Comparison of ENCODE assay signal across 37 cellular contexts in genomic region chr4:98712607-98713006, GRCh38. TPM values are rescaled to one million over a fixed set of nuclear protein-coding genes. Genes with fewer than 3 reads are reported as not detected.
DNase-seq lines count a peak whose midpoint lies in the region; ATAC-seq, FAIRE-seq and TF ChIP-seq lines count a peak whose summit lies in the region.
"Had no signal": no experiment of that assay in that cellular context is flagged by ENCODE, and none has a peak within 500 bp of the region (broad histone marks: within the 10 kb centered on the region; RNA-seq: fewer than 3 reads in every experiment).

No MANE protein-coding gene starts in this region.

- DNase-seq in SK-N-DZ (ENCODE audit: low spot score): peak; percentile 82
- no peak for DNase-seq in SK-N-SH
- DNase-seq in astrocyte (ENCODE audit: low read depth): no peak
- no peak for DNase-seq in GM19239 (ENCODE audit: insufficient read length, low spot score)
- no peak for DNase-seq in endodermal cell
- no peak for DNase-seq in epidermal melanocyte (ENCODE audit: insufficient read length, low spot score)
- DNase-seq in cardiac septum (ENCODE audit: low spot score): no peak
- DNase-seq: 8988T; ACHN; AML-193; BE2C; C1 segment of cervical spinal cord; Caco-2; Calu3; CD4-positive, alpha-beta memory T cell; CD4-positive, alpha-beta T cell; CD4-positive, CD25-positive, alpha-beta regulatory T cell; CD8-positive, alpha-beta memory T cell; CD8-positive, alpha-beta T cell; COR-L47; DMS 273 treated with DMSO at 0.1 percent for 48 hours; DMS153; DMS53; DMS79; DMS79 treated with DMSO at 0.1 percent for 48 hours; DND-41; EL had no signal

- H3K4me2 ChIP-seq in SK-N-SH (peak overlapping the region; percentile 10; the same call in 1 of the 2 replicates), astrocyte (ENCODE audit: low read length) (no peak overlapping the region)
- H3K4me2 ChIP-seq: A549; BLaER1; BLaER1 treated with 17β-estradiol and CSF1 and Interleukin-3, amounts not matched to agents 10 nM and 100 nM had no signal

- TF ChIP-seq CTCF in SK-N-SH (IDR thresholded peaks at IDR 0.05) (no peak), astrocyte (IDR thresholded peaks at IDR 0.05; ENCODE audit: insufficient read depth, low read depth, low read length) (no peak), endodermal cell (conservative IDR thresholded peaks at IDR 0.05) (no peak)

- intact Hi-C loops in cardiac septum (cut with DNase I): no loop called here

- H3K4me1 ChIP-seq in SK-N-SH (ENCODE audit: control insufficient read depth in 1 of 2, insufficient read depth in 2 of 2, low read depth in 1 of 2, low read length in 1 of 2) (no peaks in the 10 kb centered on the region; a peak in 2 of 4 replicates), astrocyte (ENCODE audit: insufficient read depth, low read length) (peaks cover 4% of the 10 kb centered on the region), endodermal cell (ENCODE audit: control insufficient read depth, insufficient read depth, low read length) (no peaks in the 10 kb centered on the region)
- H3K4me1 ChIP-seq: A549; BE2C; BLaER1; BLaER1 treated with 17β-estradiol and CSF1 and Interleukin-3, amounts not matched to agents 10 nM and 100 nM had no signal

- TF ChIP-seq RAD21 in SK-N-SH (IDR thresholded peaks at IDR 0.05; ENCODE audit: low read length): no peak

- H3F3A ChIP-seq in SK-N-SH (replicated peaks; ENCODE audit: insufficient read depth): peaks cover 4% of the 10 kb centered on the region

- no peaks in the 10 kb centered on the region for H3K36me3 ChIP-seq in SK-N-SH (replicated peaks in 1 of 2; ENCODE audit: control insufficient read depth in 1 of 2, insufficient read depth in 2 of 2, low read length in 1 of 2)
- no peaks in the 10 kb centered on the region for H3K36me3 ChIP-seq in astrocyte (ENCODE audit: insufficient read depth, low read length)
- no peaks in the 10 kb centered on the region for H3K36me3 ChIP-seq in endodermal cell (ENCODE audit: control insufficient read depth, insufficient read depth, low read length)
- H3K36me3 ChIP-seq: BE2C; BLaER1; BLaER1 treated with 17β-estradiol and CSF1 and Interleukin-3, amounts not matched to agents 10 nM and 100 nM had no signal

- H4K20me1 ChIP-seq in SK-N-SH (ENCODE audit: insufficient read depth): no peaks in the 10 kb centered on the region
- H4K20me1 ChIP-seq in astrocyte (ENCODE audit: insufficient read depth, low read length): no peaks in the 10 kb centered on the region
- H4K20me1 ChIP-seq: BLaER1; BLaER1 treated with 17β-estradiol and CSF1 and Interleukin-3, amounts not matched to agents 10 nM and 100 nM had no signal

- H3K79me2 ChIP-seq in SK-N-SH (ENCODE audit: insufficient read depth) (no peaks in the 10 kb centered on the region), astrocyte (ENCODE audit: insufficient read depth, low read length) (no peaks in the 10 kb centered on the region)

- H3K4me1 Mint-ChIP-seq in astrocyte (ENCODE audit: low read depth, unreplicated experiment) (peaks cover 6% of the 10 kb centered on the region), endodermal cell (no peaks in the 10 kb centered on the region)
- H3K4me1 Mint-ChIP-seq: B cell, CD14-positive monocyte had no signal

- H3K36me3 Mint-ChIP-seq in astrocyte (ENCODE audit: low read depth, unreplicated experiment) (no peaks in the 10 kb centered on the region), endodermal cell (ENCODE audit: low read depth) (no peaks in the 10 kb centered on the region)
- H3K36me3 Mint-ChIP-seq: CD14-positive monocyte; CD4-positive, alpha-beta memory T cell; CD4-positive, CD25-positive, alpha-beta regulatory T cell had no signal

- no peak for FAIRE-seq in astrocyte (lab: Jason Lieb, UNC)
- FAIRE-seq in GM19239 (lab: Jason Lieb, UNC): no peak
- FAIRE-seq: A204.1, A549, D721Med had no signal

- POLR2A ChIA-PET in SK-N-SH (lab: Yijun Ruan, JAX): no interaction called here

- H3K27ac Mint-ChIP-seq in astrocyte (ENCODE audit: unreplicated experiment): peak overlapping the region; percentile 58
- no peak overlapping the region for H3K27ac Mint-ChIP-seq in endodermal cell
- H3K27ac Mint-ChIP-seq: B cell; CD14-positive monocyte; CD4-positive, alpha-beta memory T cell; CD4-positive, alpha-beta T cell; CD4-positive, CD25-positive, alpha-beta regulatory T cell; CD8-positive, alpha-beta memory T cell; CD8-positive, alpha-beta T cell had no signal

- H3K9me2 ChIP-seq in SK-N-SH: no peaks in the 10 kb centered on the region

- peak; percentile 70 to 73 for TF ChIP-seq EP300 in SK-N-SH (IDR thresholded peaks at IDR 0.05; ENCODE audit: borderline replicate concordance in 1 of 2, low read depth in 1 of 2, low read length in 1 of 2)

- H3K4me3 Mint-ChIP-seq in astrocyte (ENCODE audit: unreplicated experiment) (no peak overlapping the region), endodermal cell (no peak overlapping the region)
- H3K4me3 Mint-ChIP-seq: B cell; CD14-positive monocyte; CD4-positive, alpha-beta memory T cell; CD4-positive, alpha-beta T cell; CD4-positive, CD25-positive, alpha-beta regulatory T cell; CD8-positive, alpha-beta memory T cell; CD8-positive, alpha-beta T cell had no signal

- ATAC-seq in SK-N-SH treated with all-trans-retinoic acid at 6 μM for 48 hours: peak; percentile 92
- ATAC-seq: A549; CD8-positive, alpha-beta T cell had no signal

- WGBS in SK-N-SH (ENCODE audit: low lambda C conversion rate): 15% methylated on average over 2 of the region's 2 CpGs
- WGBS in endodermal cell (ENCODE audit: insufficient coverage in 1 of 2, insufficient read length in 1 of 2), 2 experiments: 91 to 100% methylated on average over 2 of the region's 2 CpGs

- peaks cover 2% of the 10 kb centered on the region for H3K9me3 Mint-ChIP-seq in astrocyte (ENCODE audit: unreplicated experiment)
- H3K9me3 Mint-ChIP-seq in endodermal cell: peaks cover 3% of the 10 kb centered on the region
- H3K9me3 Mint-ChIP-seq: CD4-positive, alpha-beta T cell had no signal

- CTCF ChIA-PET in SK-N-SH (lab: Yijun Ruan, JAX): interaction anchor here (0.9 to 1.5 kb wide), 4 partner anchors 9 to 54 kb away, joined by 3 to 6 read pairs (median 4); partner anchors contain the start of gene TSPAN5

- no peak overlapping the region for H3K9ac ChIP-seq in SK-N-SH
- no peak overlapping the region for H3K9ac ChIP-seq in astrocyte (ENCODE audit: low read length)
- H3K9ac ChIP-seq in endodermal cell (ENCODE audit: extremely low read depth, low read length, poor library complexity, severe bottlenecking): no peak overlapping the region
- H3K9ac ChIP-seq: BLaER1; BLaER1 treated with 17β-estradiol and CSF1 and Interleukin-3, amounts not matched to agents 10 nM and 100 nM had no signal

- H3K9me3 ChIP-seq in SK-N-SH (peaks cover 6% of the 10 kb centered on the region; the same call in 1 of the 2 replicates), astrocyte (ENCODE audit: insufficient read depth, low read depth, low read length) (no peaks in the 10 kb centered on the region), endodermal cell (ENCODE audit: control insufficient read depth, low read length) (no peaks in the 10 kb centered on the region)
- H3K9me3 ChIP-seq: A549; BE2C; BLaER1; BLaER1 treated with 17β-estradiol and CSF1 and Interleukin-3, amounts not matched to agents 10 nM and 100 nM had no signal

- no peak overlapping the region; the same call in 1 of the 2 replicates for H2AFZ ChIP-seq in SK-N-SH (ENCODE audit: low read depth)
- no peak overlapping the region for H2AFZ ChIP-seq in astrocyte (ENCODE audit: low read depth, low read length)

- H3K27me3 Mint-ChIP-seq in astrocyte (ENCODE audit: low read depth, unreplicated experiment): no peaks in the 10 kb centered on the region
- H3K27me3 Mint-ChIP-seq in endodermal cell (ENCODE audit: insufficient read depth): no peaks in the 10 kb centered on the region
- H3K27me3 Mint-ChIP-seq: CD4-positive, alpha-beta memory T cell; CD4-positive, alpha-beta T cell; CD4-positive, CD25-positive, alpha-beta regulatory T cell; CD8-positive, alpha-beta memory T cell had no signal

- H3K27me3 ChIP-seq in SK-N-SH (ENCODE audit: insufficient read depth) (no peaks in the 10 kb centered on the region), astrocyte (ENCODE audit: insufficient read depth, low read length) (no peaks in the 10 kb centered on the region), endodermal cell (ENCODE audit: control insufficient read depth, insufficient read depth, low read length, poor library complexity, severe bottlenecking) (no peaks in the 10 kb centered on the region)
- H3K27me3 ChIP-seq: BE2C; BLaER1; BLaER1 treated with 17β-estradiol and CSF1 and Interleukin-3, amounts not matched to agents 10 nM and 100 nM had no signal

- H3K4me3 ChIP-seq in SK-N-SH (ENCODE audit: low read depth in 2 of 2, low read length in 1 of 2) (no peak overlapping the region), astrocyte (ENCODE audit: insufficient read depth, low read depth, low read length) (no peak overlapping the region), endodermal cell (ENCODE audit: low read length) (no peak overlapping the region)
- H3K4me3 ChIP-seq: A549; BLaER1; BLaER1 treated with 17β-estradiol and CSF1 and Interleukin-3, amounts not matched to agents 10 nM and 100 nM had no signal

- H3K27ac ChIP-seq in SK-N-SH (ENCODE audit: low read depth in 2 of 2, low read length in 1 of 2) (peak overlapping the region in 1 of 2 experiments; percentile 47; a peak in 2 of 4 replicates), astrocyte (ENCODE audit: low read depth, low read length) (no peak overlapping the region), endodermal cell (ENCODE audit: low read depth, low read length) (no peak overlapping the region)
- H3K27ac ChIP-seq: 22Rv1; A549; BLaER1; BLaER1 treated with 17β-estradiol and CSF1 and Interleukin-3, amounts not matched to agents 10 nM and 100 nM; C4-2B had no signal

TF ChIP-seq in SK-N-SH, 30 proteins besides CTCF, POLR2A, EP300 and RAD21 (continues in another document):
- TF ChIP-seq FOSL2 (IDR thresholded peaks at IDR 0.05; ENCODE audit: borderline replicate concordance, low read depth): peak; percentile 14; the same call in 1 of the 2 replicates
- TF ChIP-seq FOXM1 (IDR thresholded peaks at IDR 0.05; ENCODE audit: low read depth): 0 out of 2 replicates have a peak, but pooled peaks have one; percentile 50
- TF ChIP-seq GATA2 (CRISPR knock-in tag; IDR thresholded peaks at IDR 0.05): peak; percentile 61; the same call in 1 of the 2 replicates

TF ChIP-seq in SK-N-SH treated with all-trans-retinoic acid at 6 μM for 48 hours, 23 proteins besides CTCF, POLR2A, EP300 and RAD21 (continues in another document):
- TF ChIP-seq SNAI2 (CRISPR knock-in tag; IDR thresholded peaks at IDR 0.05): no peak
- TF ChIP-seq TCF4 (CRISPR knock-in tag; IDR thresholded peaks at IDR 0.05; ENCODE audit: borderline replicate concordance): peak; percentile 44; the same call in 1 of the 2 replicates
- 0 out of 2 replicates have a peak, but pooled peaks have one; percentile 46 for TF ChIP-seq ZC3H10 (CRISPR knock-in tag; IDR thresholded peaks at IDR 0.05)

RNA-seq across cellular contexts. Expression of gene TSPAN5, which starts 54.2 kb away (rescaled TPM):
- polyA plus RNA-seq in SK-N-DZ (2014; cell fraction: cytosol; rRNA removed): 17.7 and 22.3 TPM in 2 replicates
- polyA plus RNA-seq in SK-N-DZ (2014; cell fraction: nucleus; rRNA removed): 10.8 and 19.3 TPM in 2 replicates
- 38.6 and 54.5 TPM in 2 replicates for polyA plus RNA-seq in SK-N-SH (2012; rRNA removed)
- 50.9 and 52.2 TPM in 2 replicates for polyA plus RNA-seq in SK-N-SH (2012; cell fraction: cytosol; rRNA removed)
- polyA plus RNA-seq in SK-N-SH (2012; cell fraction: nucleus; rRNA removed): 31.5 and 41.2 TPM in 2 replicates
- total RNA-seq in astrocyte: 61.4 and 69.0 TPM in 2 replicates
- total RNA-seq in endodermal cell: 10 to 100 TPM in 1 of 2 donors, 1 to 10 TPM in 1; 7.4 to 11.8 TPM
- 21.9 TPM for polyA plus RNA-seq in endodermal cell (2013, experiment 1 of 2)
- 21.6 TPM for polyA plus RNA-seq in endodermal cell (2013, experiment 2 of 2)
- 8.6 TPM for total RNA-seq in cardiac septum
